Comparison of ENCODE assay signal across 16 cellular contexts in the genomic region with DNA sequence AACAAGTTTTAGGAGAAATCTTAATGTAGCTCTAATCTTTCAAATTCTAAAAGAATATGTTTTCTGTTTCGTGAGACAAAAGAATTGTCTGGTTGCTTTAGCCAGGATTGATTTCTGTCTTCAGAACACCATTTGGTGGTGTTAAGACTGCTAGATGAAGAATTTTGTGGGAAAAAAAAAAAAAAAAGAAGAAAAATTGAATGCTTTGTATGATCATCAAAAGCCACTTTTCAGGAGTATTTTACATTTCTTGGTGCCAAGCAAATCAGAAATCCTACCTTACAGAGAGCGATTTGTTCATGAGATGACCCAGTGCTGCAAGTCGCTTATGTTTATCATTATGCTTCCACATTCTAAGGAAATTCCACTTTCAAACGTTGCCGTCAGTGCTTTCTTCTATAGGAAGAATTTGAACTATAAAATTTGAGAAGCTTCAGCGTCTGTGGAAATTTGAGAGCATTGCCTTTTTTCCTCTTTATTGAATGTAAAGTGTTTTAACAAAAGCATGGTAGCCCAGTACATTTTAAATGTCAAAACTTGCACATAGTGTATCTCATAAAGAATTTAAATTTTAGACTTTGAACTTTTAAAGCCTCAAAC.
DNase-seq lines count a peak whose midpoint lies in the region; ATAC-seq and TF ChIP-seq lines count a peak whose summit lies in the region.
"Had no signal": no experiment of that assay in that cellular context is flagged by ENCODE, and none has a peak within 500 bp of the region (broad histone marks: within the 10 kb centered on the region; RNA-seq: fewer than 3 reads in every experiment).

No MANE protein-coding gene starts in this region.

- DNase-seq in BE2C = no peak
- DNase-seq in dorsolateral prefrontal cortex = no peak
- no peak for DNase-seq in neural progenitor cell (ENCODE audit: low spot score)
- no peak for DNase-seq in activated T-cell treated with anti-CD3 and anti-CD28 coated beads, Interleukin-2, amount 50 U/mL, for 24 hours
- DNase-seq in stomach = no peak
- DNase-seq in CD8-positive, alpha-beta memory T cell = no peak
- DNase-seq: activated T-cell treated with anti-CD3 and anti-CD28 coated beads, Interleukin-2, amount 50 U/mL, for 48 hours; aorta; effector memory CD8-positive, alpha-beta T cell; NCI-H1417 treated with DMSO at 0.1 percent for 48 hours; stimulated activated CD4-positive, alpha-beta T cell treated with anti-CD3 and anti-CD28 coated beads, Interleukin-2, amount 100 ng/mL, for 48 hours had no signal

- peak overlapping the region; percentile 50 for H3K4me3 ChIP-seq in BE2C (ENCODE audit: low read depth, low read length)
- peak overlapping the region; percentile 43; the same call in 1 of the 2 replicates for H3K4me3 ChIP-seq in HUES48 (ENCODE audit: low read depth, low read length)
- H3K4me3 ChIP-seq in dorsolateral prefrontal cortex = peak overlapping the region in 39 of 59 donors; percentile 1 to 48 (median 23)
- no peak overlapping the region for H3K4me3 ChIP-seq in neural progenitor cell
- no peak overlapping the region for H3K4me3 ChIP-seq in stomach
- no peak overlapping the region for H3K4me3 ChIP-seq in CD8-positive, alpha-beta memory T cell (ENCODE audit: low read length)

- H3K36me3 Mint-ChIP-seq in neural progenitor cell = no peaks in the 10 kb centered on the region
- H3K36me3 Mint-ChIP-seq in activated T-cell treated with anti-CD3 and anti-CD28 coated beads, Interleukin-2, amount 50 U/mL, for 24 hours (ENCODE audit: low read depth) = no peaks in the 10 kb centered on the region
- no peaks in the 10 kb centered on the region for H3K36me3 Mint-ChIP-seq in CD8-positive, alpha-beta memory T cell
- H3K36me3 Mint-ChIP-seq: IgD-negative memory B cell; stimulated activated effector memory CD8-positive, alpha-beta T cell treated with anti-CD3 and anti-CD28 coated beads, Interleukin-12 subunit alpha, Interleukin-12 subunit beta, amount 100 ng/mL, for 72 hours had no signal

- H3K9ac ChIP-seq in HUES48 (ENCODE audit: low read depth, low read length) (no peak overlapping the region), neural progenitor cell (no peak overlapping the region)

- no peaks in the 10 kb centered on the region for H3K27me3 Mint-ChIP-seq in neural progenitor cell (ENCODE audit: insufficient read depth, low read depth)
- no peaks in the 10 kb centered on the region for H3K27me3 Mint-ChIP-seq in activated T-cell treated with anti-CD3 and anti-CD28 coated beads, Interleukin-2, amount 50 U/mL, for 24 hours
- H3K27me3 Mint-ChIP-seq in CD8-positive, alpha-beta memory T cell = no peaks in the 10 kb centered on the region
- H3K27me3 Mint-ChIP-seq: effector memory CD8-positive, alpha-beta T cell; IgD-negative memory B cell; progenitor cell of endocrine pancreas had no signal

- peak overlapping the region; percentile 98 for H3K27ac Mint-ChIP-seq in neural progenitor cell
- no peak overlapping the region for H3K27ac Mint-ChIP-seq in activated T-cell treated with anti-CD3 and anti-CD28 coated beads, Interleukin-2, amount 50 U/mL, for 24 hours
- H3K27ac Mint-ChIP-seq in CD8-positive, alpha-beta memory T cell = no peak overlapping the region
- H3K27ac Mint-ChIP-seq: effector memory CD8-positive, alpha-beta T cell; IgD-negative memory B cell; progenitor cell of endocrine pancreas; stimulated activated effector memory CD8-positive, alpha-beta T cell treated with anti-CD3 and anti-CD28 coated beads, Interleukin-12 subunit alpha, Interleukin-12 subunit beta, amount 100 ng/mL, for 72 hours had no signal

- H3F3A ChIP-seq in neural progenitor cell (ENCODE audit: low read depth) = peaks cover 13% of the 10 kb centered on the region

- POLR2A ChIA-PET in CD8-positive, alpha-beta memory T cell (lab: Charles Lee) = no interaction called here

- peaks cover 75% of the 10 kb centered on the region for H3K4me1 Mint-ChIP-seq in neural progenitor cell
- H3K4me1 Mint-ChIP-seq in activated T-cell treated with anti-CD3 and anti-CD28 coated beads, Interleukin-2, amount 50 U/mL, for 24 hours (ENCODE audit: low read depth) = peaks cover 4% of the 10 kb centered on the region
- peaks cover 0 to 2% (median 0%) of the 10 kb centered on the region in 3 donors for H3K4me1 Mint-ChIP-seq in CD8-positive, alpha-beta memory T cell
- H3K4me1 Mint-ChIP-seq: IgD-negative memory B cell; stimulated activated effector memory CD8-positive, alpha-beta T cell treated with anti-CD3 and anti-CD28 coated beads, Interleukin-12 subunit alpha, Interleukin-12 subunit beta, amount 100 ng/mL, for 72 hours had no signal

- H3K27me3 ChIP-seq in BE2C (no peaks in the 10 kb centered on the region), HUES48 (ENCODE audit: control insufficient read depth, insufficient read depth, low read length) (no peaks in the 10 kb centered on the region), dorsolateral prefrontal cortex (no peaks in the 10 kb centered on the region), neural progenitor cell (no peaks in the 10 kb centered on the region), stomach (no peaks in the 10 kb centered on the region)
- no peaks in the 10 kb centered on the region for H3K27me3 ChIP-seq in CD8-positive, alpha-beta memory T cell (ENCODE audit: insufficient read depth, low read length, poor library complexity, severe bottlenecking)

- intact Hi-C loops in dorsolateral prefrontal cortex (cut with DNase I) = loop anchor here in 1 of 2 donors (10.0 kb wide), 1 partner anchor 120 kb away; no protein-coding TSS in a partner anchor
- intact Hi-C loops in stomach (cut with DNase I; ENCODE audit: low total_unique reads) = no loop called here

- H2AFZ ChIP-seq in neural progenitor cell (replicated peaks) = no peak overlapping the region

- no peaks in the 10 kb centered on the region for H4K20me1 ChIP-seq in neural progenitor cell (ENCODE audit: low read depth)

- no peaks in the 10 kb centered on the region for H3K9me3 Mint-ChIP-seq in neural progenitor cell
- H3K9me3 Mint-ChIP-seq in activated T-cell treated with anti-CD3 and anti-CD28 coated beads, Interleukin-2, amount 50 U/mL, for 24 hours = no peaks in the 10 kb centered on the region
- no peaks in the 10 kb centered on the region for H3K9me3 Mint-ChIP-seq in CD8-positive, alpha-beta memory T cell
- H3K9me3 Mint-ChIP-seq: effector memory CD8-positive, alpha-beta T cell; IgD-negative memory B cell; stimulated activated effector memory CD8-positive, alpha-beta T cell treated with anti-CD3 and anti-CD28 coated beads, Interleukin-12 subunit alpha, Interleukin-12 subunit beta, amount 100 ng/mL, for 72 hours had no signal

- TF ChIP-seq EP300 in stomach (IDR thresholded peaks at IDR 0.05) = no peak

- peak overlapping the region; percentile 29 for H3K4me2 ChIP-seq in neural progenitor cell

- no peaks in the 10 kb centered on the region for H3K79me2 ChIP-seq in neural progenitor cell (ENCODE audit: low read depth)

- H3K4me3 Mint-ChIP-seq in neural progenitor cell = peak overlapping the region; percentile 80
- no peak overlapping the region for H3K4me3 Mint-ChIP-seq in activated T-cell treated with anti-CD3 and anti-CD28 coated beads, Interleukin-2, amount 50 U/mL, for 24 hours
- H3K4me3 Mint-ChIP-seq in CD8-positive, alpha-beta memory T cell = no peak overlapping the region
- H3K4me3 Mint-ChIP-seq: effector memory CD8-positive, alpha-beta T cell; IgD-negative memory B cell; stimulated activated effector memory CD8-positive, alpha-beta T cell treated with anti-CD3 and anti-CD28 coated beads, Interleukin-12 subunit alpha, Interleukin-12 subunit beta, amount 100 ng/mL, for 72 hours had no signal

- TF ChIP-seq POLR2A in stomach (IDR thresholded peaks at IDR 0.05) = no peak

- H3K36me3 ChIP-seq in BE2C (no peaks in the 10 kb centered on the region), HUES48 (ENCODE audit: control insufficient read depth, insufficient read depth, low read length) (no peaks in the 10 kb centered on the region), neural progenitor cell (no peaks in the 10 kb centered on the region), stomach (no peaks in the 10 kb centered on the region)
- no peaks in the 10 kb centered on the region for H3K36me3 ChIP-seq in CD8-positive, alpha-beta memory T cell (ENCODE audit: insufficient read depth, low read length)

- H3K27ac ChIP-seq in HUES48 (ENCODE audit: low read depth, low read length) = peak overlapping the region; percentile 67
- H3K27ac ChIP-seq in dorsolateral prefrontal cortex = no peak overlapping the region
- peak overlapping the region; percentile 3 for H3K27ac ChIP-seq in neural progenitor cell
- no peak overlapping the region for H3K27ac ChIP-seq in stomach
- no peak overlapping the region for H3K27ac ChIP-seq in CD8-positive, alpha-beta memory T cell (ENCODE audit: low read depth, low read length)

- CTCF ChIA-PET in CD8-positive, alpha-beta memory T cell (lab: Charles Lee) = interaction anchor here (1.1 kb wide), 1 partner anchor 1418 kb away, joined by 3 read pairs; no protein-coding TSS in a partner anchor

- H3K9me3 ChIP-seq in BE2C (no peaks in the 10 kb centered on the region), HUES48 (ENCODE audit: control insufficient read depth, insufficient read depth, low read length) (no peaks in the 10 kb centered on the region), neural progenitor cell (ENCODE audit: low read depth) (no peaks in the 10 kb centered on the region), stomach (no peaks in the 10 kb centered on the region)
- no peaks in the 10 kb centered on the region for H3K9me3 ChIP-seq in CD8-positive, alpha-beta memory T cell (ENCODE audit: low read length)

- H3K4me1 ChIP-seq in BE2C (peaks cover 37% of the 10 kb centered on the region), HUES48 (ENCODE audit: control insufficient read depth, insufficient read depth, low read length) (peaks cover 76% of the 10 kb centered on the region), neural progenitor cell (peaks cover 65% of the 10 kb centered on the region), stomach (peaks cover 0 to 9% (median 4%) of the 10 kb centered on the region in 4 donors)
- H3K4me1 ChIP-seq in CD8-positive, alpha-beta memory T cell (ENCODE audit: insufficient read depth, low read length) = no peaks in the 10 kb centered on the region

- ATAC-seq in GM21619 (IDR thresholded peaks at IDR 0.05; ENCODE audit: unreplicated experiment) = no peak
- ATAC-seq: effector memory CD8-positive, alpha-beta T cell; stimulated activated effector memory CD8-positive, alpha-beta T cell treated with anti-CD3 and anti-CD28 coated beads, Interleukin-12 subunit alpha, Interleukin-12 subunit beta, amount 100 ng/mL, for 72 hours had no signal

- 59 to 78% (median 69%) methylated on average over 6 of the region's 6 CpGs for WGBS in stomach, 5 donors

- TF ChIP-seq CTCF in BE2C (IDR thresholded peaks at IDR 0.05; ENCODE audit: low read depth, low read length) (no peak), dorsolateral prefrontal cortex (IDR thresholded peaks at IDR 0.05 in 54 of 56, conservative IDR thresholded peaks at IDR 0.05 in 2 of 56; ENCODE audit: low read depth in 1 of 56, partially characterized antibody in 56 of 56) (no peak), neural progenitor cell (IDR thresholded peaks at IDR 0.05) (no peak), stomach (IDR thresholded peaks at IDR 0.05) (no peak)

Comparison
In these comparisons a context has a peak if more than half of its experiments do, and no peak if none do; other contexts are left out.
1. H3K4me3 ChIP-seq: peak in BE2C (single experiment), HUES48 (single experiment) and dorsolateral prefrontal cortex (39 of 59); none in neural progenitor cell (single experiment), stomach (0 of 4) and CD8-positive, alpha-beta memory T cell (single experiment).
2. H3K27ac ChIP-seq: peak in HUES48 (single experiment) and neural progenitor cell (single experiment); none in dorsolateral prefrontal cortex (0 of 59), stomach (0 of 5) and CD8-positive, alpha-beta memory T cell (single experiment).